In genomic region chr11:46238967-46239800, GRCh38 we compare ENCODE assay signal across 8 cellular contexts. TPM values are rescaled to one million over a fixed set of nuclear protein-coding genes. Genes with fewer than 3 reads are reported as not detected.
DNase-seq lines count a peak whose midpoint lies in the region; ATAC-seq and TF ChIP-seq lines count a peak whose summit lies in the region.

No MANE protein-coding gene starts in this region.

- H3K36me3 Mint-ChIP-seq in T-helper 17 cell (ENCODE audit: low read depth), result peaks cover 4% of the 10 kb centered on the region

- 8% methylated on average over 46 of the region's 46 CpGs for WGBS in urinary bladder

- no peaks in the 10 kb centered on the region for H3K27me3 ChIP-seq in right atrium auricular region

- CTCF ChIA-PET in HEK293T (lab: Yijun Ruan, JAX), result interaction anchor here (0.6 to 2.2 kb wide), 20 partner anchors 19 to 153 kb away, joined by 3 to 22 read pairs (median 3); partner anchors contain the start of genes CHRM4 and CREB3L1

- H3K4me1 ChIP-seq in right atrium auricular region (peaks cover 0 to 38% of the 10 kb centered on the region in 2 donors), urinary bladder (ENCODE audit: insufficient read depth) (no peaks in the 10 kb centered on the region)

- POLR2A ChIA-PET in HEK293T (lab: Yijun Ruan, JAX), result interaction anchor here (0.9 to 6.9 kb wide), 19 partner anchors 10 to 122 kb away, joined by 3 to 68 read pairs (median 4); partner anchors contain the start of gene PHF21A

- H3K9me3 ChIP-seq in T-helper 17 cell (ENCODE audit: control insufficient read depth, low read length, poor library complexity, severe bottlenecking) (no peaks in the 10 kb centered on the region), right atrium auricular region (peaks cover 0 to 6% of the 10 kb centered on the region in 2 donors)

- peaks cover 35% of the 10 kb centered on the region for H3K27me3 Mint-ChIP-seq in T-helper 17 cell

- peaks cover 23% of the 10 kb centered on the region for H3K4me1 Mint-ChIP-seq in T-helper 17 cell

- H3K4me3 ChIP-seq in right atrium auricular region (peak overlapping the region; percentile 43 to 59), urinary bladder (ENCODE audit: low read depth, low read length) (peak overlapping the region; percentile 1)

- H3K36me3 ChIP-seq in right atrium auricular region (no peaks in the 10 kb centered on the region), urinary bladder (ENCODE audit: insufficient read depth) (no peaks in the 10 kb centered on the region)

- H3K4me3 Mint-ChIP-seq in T-helper 17 cell, result peak overlapping the region; percentile 57

- ATAC-seq in T-helper 17 cell, result peak; percentile 80

- no peak overlapping the region for H3K27ac Mint-ChIP-seq in T-helper 17 cell

- peak; percentile 99 for TF ChIP-seq CTCF in right atrium auricular region (IDR thresholded peaks at IDR 0.05)

- DNase-seq in GM03348 (ENCODE audit: low spot score) (peak; percentile 94), HEK293T (ENCODE audit: extremely low spot score) (peak; percentile 85), NCI-H1092 (lab: John Stamatoyannopoulos, UW) (peak; percentile 46), T-helper 17 cell (peak; percentile 72 to 81 (median 74)), right atrium auricular region (ENCODE audit: low spot score) (peak; percentile 93), pulmonary artery endothelial cell (ENCODE audit: low read depth, low spot score) (peak; percentile 40)

- peak overlapping the region; percentile 44 for H3K27ac ChIP-seq in angular gyrus (ENCODE audit: low read depth, low read length)
- peak overlapping the region; percentile 85 to 88 for H3K27ac ChIP-seq in right atrium auricular region
- peak overlapping the region; percentile 28 for H3K27ac ChIP-seq in urinary bladder (ENCODE audit: low read depth)

TF ChIP-seq in HEK293T, 16 proteins besides CTCF, POLR2A, EP300 and RAD21:
- TF ChIP-seq PKNOX1 (IDR thresholded peaks at IDR 0.05) (peak; percentile 25; the same call in 1 of the 2 replicates), SP1 (IDR thresholded peaks at IDR 0.05) (no peak), CTBP1 (IDR thresholded peaks at IDR 0.05; ENCODE audit: borderline replicate concordance) (peak; percentile 43; the same call in 1 of the 2 replicates)

RNA-seq across cellular contexts. Expression of gene CREB3L1, which starts 38.3 kb away (rescaled TPM):
- total RNA-seq in T-helper 17 cell (not detected), right atrium auricular region (10 to 100 TPM in 1 of 2 donors, 1 to 10 TPM in 1; 5.4 to 15.1 TPM), pulmonary artery endothelial cell (0.42 and 1.9 TPM in 2 replicates), urinary bladder (44.3 TPM)
- polyA plus RNA-seq in urinary bladder, result 20.0 TPM

Comparison
In these comparisons a context has a peak if more than half of its experiments do, and no peak if none do; other contexts are left out.
1. Peak in every context shown above with its lines: DNase-seq, ATAC-seq, H3K4me3 ChIP-seq and H3K27ac ChIP-seq.
2. DNase-seq: peak in every context shown above with its lines; median percentile 94 in GM03348; 93 in right atrium auricular region; 85 in HEK293T; 74 in T-helper 17 cell; 46 in NCI-H1092; 40 in pulmonary artery endothelial cell.
3. H3K27ac ChIP-seq: peak in every context shown above with its lines; median percentile 86 in right atrium auricular region; 44 in angular gyrus; 28 in urinary bladder.